Comparison of ENCODE assay signal across 1 cellular context in genomic region chr2:65158557-65158956, GRCh38.
TF ChIP-seq lines count a peak whose summit lies in the region.

No MANE protein-coding gene starts in this region.

TF ChIP-seq in K562, 482 proteins besides CTCF, POLR2A, EP300 and RAD21 (continued from another document):
- no peak for TF ChIP-seq TFAP4 (CRISPR knock-in tag; IDR thresholded peaks at IDR 0.05; ENCODE audit: borderline replicate concordance)
- no peak for TF ChIP-seq SIX5 (IDR thresholded peaks at IDR 0.05; ENCODE audit: borderline replicate concordance in 1 of 2, insufficient read depth in 1 of 2, low read depth in 1 of 2, low read length in 2 of 2)
- no peak for TF ChIP-seq SRSF9 (IDR thresholded peaks at IDR 0.05; ENCODE audit: borderline replicate concordance, low read depth, low read length)
- no peak for TF ChIP-seq OTX1 (CRISPR knock-in tag; IDR thresholded peaks at IDR 0.05)
- TF ChIP-seq CHAMP1 (IDR thresholded peaks at IDR 0.05), result no peak
- no peak for TF ChIP-seq SP1 (CRISPR knock-in tag; IDR thresholded peaks at IDR 0.05)
- no peak for TF ChIP-seq FUS (optimal IDR thresholded peaks at IDR 0.05; ENCODE audit: low read depth, low read length)
- no peak for TF ChIP-seq POLR3G (IDR thresholded peaks at IDR 0.05; ENCODE audit: extremely low read depth, insufficient read length, insufficient replicate concordance)
- TF ChIP-seq NR3C1 (CRISPR knock-in tag; IDR thresholded peaks at IDR 0.05), result no peak
- TF ChIP-seq TCFL5 (CRISPR knock-in tag; conservative IDR thresholded peaks at IDR 0.05), result no peak
- no peak for TF ChIP-seq MYC (IDR thresholded peaks at IDR 0.05; ENCODE audit: low read depth, low read length)
- no peak for TF ChIP-seq MYC (CRISPR knock-in tag; IDR thresholded peaks at IDR 0.05; ENCODE audit: borderline replicate concordance, low read depth)
- no peak for TF ChIP-seq GABPB2 (CRISPR knock-in tag; conservative IDR thresholded peaks at IDR 0.05)
- no peak for TF ChIP-seq MGA (IDR thresholded peaks at IDR 0.05)
